In the genomic region with DNA sequence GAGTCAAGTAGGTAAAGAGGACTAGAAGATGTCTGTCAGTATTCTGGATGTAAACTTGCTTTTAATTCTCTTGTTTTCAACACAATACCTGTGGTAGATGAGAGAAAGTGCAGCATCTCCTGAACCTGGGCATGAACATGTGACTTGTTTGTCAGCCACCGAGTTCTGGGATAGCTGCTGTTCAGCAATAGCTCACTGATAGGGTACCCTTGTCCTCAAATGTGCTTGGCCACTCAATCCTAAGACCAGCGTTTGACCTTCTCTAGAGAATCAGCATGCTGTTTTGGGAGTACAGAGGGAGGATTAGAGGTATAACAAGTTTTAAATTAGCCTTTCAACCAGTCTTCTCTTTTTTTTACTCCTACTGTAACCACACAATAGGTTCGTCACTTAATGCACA, we compare ENCODE assay signal across 24 cellular contexts.
"Had no signal": no experiment of that assay in that cellular context is flagged by ENCODE, and none has a peak within 500 bp of the region (broad histone marks: within the 10 kb centered on the region; RNA-seq: fewer than 3 reads in every experiment).

No MANE protein-coding gene starts in this region.

- DNase-seq: islet precursor cell; midbrain; mucosa of descending colon; naive thymus-derived CD4-positive, alpha-beta T cell; ovary; stimulated activated CD4-positive, alpha-beta T cell treated with anti-CD3 and anti-CD28 coated beads, Interleukin-12 subunit alpha, Interleukin-12 subunit beta, amount 100 ng/mL, for 4 hours; stimulated activated CD4-positive, alpha-beta T cell treated with anti-CD3 and anti-CD28 coated beads, Interleukin-15, amount 100 ng/mL, for 24 hours; stimulated activated CD4-positive, alpha-beta T cell treated with anti-CD3 and anti-CD28 coated beads, Interleukin-2, amount 100 ng/mL, for 24 hours; stimulated activated CD4-positive, alpha-beta T cell treated with anti-CD3 and anti-CD28 coated beads, Interleukin-4, amount 100 ng/mL, for 1 hour; stimulated activated naive B cell treated with anti-CD40 and anti-IgM and Interleukin-4, amounts not matched to agents 10 μg/mL and 1 μg/mL and 100 μg/mL, for 72 hours; stimulated activated naive CD8-positive, alpha-beta T cell treated with anti-CD3 and anti-CD28 coated beads, Interleukin-15, Interleukin-2, amounts not matched to agents 100 U/mL and 50 U/mL, for 24 hours; stomach; testis; thyroid gland; transverse colon; upper lobe of left lung had no signal

- H2AFZ ChIP-seq: hepatocyte had no signal

- H3K27ac ChIP-seq: hepatocyte, ovary, right atrium auricular region, skin epidermis, stomach, testis, thyroid gland, transverse colon, upper lobe of left lung had no signal

- H3K9me3 Mint-ChIP-seq: natural killer cell treated with Interleukin-12 subunit alpha and Interleukin-12 subunit beta and Interleukin-15 and Interleukin-18, amount 100 ng/mL, for 72 hours had no signal

- H3K4me3 Mint-ChIP-seq: naive thymus-derived CD4-positive, alpha-beta T cell; natural killer cell treated with Interleukin-12 subunit alpha and Interleukin-12 subunit beta and Interleukin-15 and Interleukin-18, amount 100 ng/mL, for 72 hours; stimulated activated naive B cell treated with anti-CD40 and anti-IgM and Interleukin-4, amounts not matched to agents 10 μg/mL and 1 μg/mL and 100 μg/mL, for 72 hours had no signal

- H3K27me3 ChIP-seq: hepatocyte, ovary, right atrium auricular region, stomach, testis, thyroid gland, transverse colon, upper lobe of left lung had no signal

- H3K4me3 ChIP-seq: hepatocyte, lung, mucosa of descending colon, ovary, right atrium auricular region, skin epidermis, stomach, testis, thyroid gland, transverse colon, upper lobe of left lung had no signal

- ATAC-seq: left lobe of liver; mucosa of descending colon; naive thymus-derived CD4-positive, alpha-beta T cell; natural killer cell treated with Interleukin-12 subunit alpha and Interleukin-12 subunit beta and Interleukin-15 and Interleukin-18, amount 100 ng/mL, for 72 hours; sciatic nerve; stimulated activated naive B cell treated with anti-CD40 and anti-IgM and Interleukin-4, amounts not matched to agents 10 μg/mL and 1 μg/mL and 100 μg/mL, for 72 hours; stimulated activated naive CD8-positive, alpha-beta T cell treated with anti-CD3 and anti-CD28 coated beads, Interleukin-15, Interleukin-2, amounts not matched to agents 100 U/mL and 50 U/mL, for 24 hours had no signal

- H3K9me3 ChIP-seq: mucosa of descending colon, ovary, right atrium auricular region, stomach, testis, thyroid gland, transverse colon, upper lobe of left lung had no signal

- H3K4me2 ChIP-seq: hepatocyte had no signal

- H3K36me3 ChIP-seq: ovary, right atrium auricular region, stomach, thyroid gland, transverse colon, upper lobe of left lung had no signal

- H3K27me3 Mint-ChIP-seq: naive thymus-derived CD4-positive, alpha-beta T cell; natural killer cell treated with Interleukin-12 subunit alpha and Interleukin-12 subunit beta and Interleukin-15 and Interleukin-18, amount 100 ng/mL, for 72 hours; progenitor cell of endocrine pancreas; stimulated activated naive B cell treated with anti-CD40 and anti-IgM and Interleukin-4, amounts not matched to agents 10 μg/mL and 1 μg/mL and 100 μg/mL, for 72 hours had no signal

- H3K4me1 ChIP-seq: testis, transverse colon, upper lobe of left lung had no signal

- H3K27ac Mint-ChIP-seq: natural killer cell treated with Interleukin-12 subunit alpha and Interleukin-12 subunit beta and Interleukin-15 and Interleukin-18, amount 100 ng/mL, for 72 hours; stimulated activated naive B cell treated with anti-CD40 and anti-IgM and Interleukin-4, amounts not matched to agents 10 μg/mL and 1 μg/mL and 100 μg/mL, for 72 hours had no signal
